In the genomic region with DNA sequence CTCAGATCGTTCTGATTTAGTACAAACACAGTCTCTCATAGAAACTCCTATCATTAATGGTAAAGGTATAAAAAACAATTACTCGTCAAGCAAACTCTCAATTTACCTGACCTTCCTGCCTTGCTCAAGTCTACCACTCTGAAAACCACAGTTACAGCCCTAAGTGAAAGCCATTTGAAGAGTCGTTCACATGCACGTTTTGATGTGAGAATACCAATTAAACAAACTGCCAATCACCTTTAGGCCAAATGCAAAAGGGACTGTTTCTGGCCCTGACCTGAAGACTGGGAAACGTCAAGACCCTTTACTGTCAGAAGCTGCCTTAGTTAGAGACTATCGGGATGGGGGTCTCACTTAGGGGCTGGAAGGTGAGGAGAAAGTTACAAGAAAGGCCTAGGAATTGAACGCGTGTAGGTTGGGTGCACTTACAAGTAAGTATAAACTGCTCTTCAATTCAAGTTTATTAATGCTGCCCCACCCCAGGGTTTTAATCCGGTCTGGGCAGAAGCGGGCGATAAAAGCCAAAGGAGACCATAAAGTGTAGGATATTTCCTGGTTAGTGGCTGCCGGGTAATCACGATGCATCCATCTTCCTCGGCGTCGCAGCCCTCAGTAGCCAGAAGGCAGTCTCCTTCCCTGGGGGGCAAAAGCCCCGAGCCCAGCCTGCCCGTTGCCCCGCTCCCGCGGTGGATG, we compare ENCODE assay signal across 8 cellular contexts. TPM values are rescaled to one million over a fixed set of nuclear protein-coding genes. Genes with fewer than 3 reads are reported as not detected.
A peak's percentile ranks its signal among the peaks of the same experiment; 100 is the strongest.
DNase-seq lines count a peak whose midpoint lies in the region; TF ChIP-seq lines count a peak whose summit lies in the region.

No MANE protein-coding gene starts in this region.

- H3K4me3 ChIP-seq in hepatocyte (peak overlapping the region; percentile 96), skeletal muscle tissue (ENCODE audit: low read length in 3 of 3) (peak overlapping the region; percentile 85 to 90 (median 89))

- H3K9ac ChIP-seq in skeletal muscle tissue (ENCODE audit: low read depth in 1 of 3, low read length in 3 of 3) = peak overlapping the region; percentile 93 to 99 (median 94)

- H3K27me3 ChIP-seq in hepatocyte (no peaks in the 10 kb centered on the region), skeletal muscle tissue (ENCODE audit: control insufficient read depth in 3 of 3, insufficient read depth in 3 of 3, low read length in 3 of 3) (no peaks in the 10 kb centered on the region)

- POLR2A ChIA-PET in GM10248 (lab: Yijun Ruan, JAX) = no interaction called here

- no peaks in the 10 kb centered on the region for H3K9me2 ChIP-seq in hepatocyte (replicated peaks; ENCODE audit: insufficient read depth)

- DNase-seq in NCI-H345 (lab: John Stamatoyannopoulos, UW) (peak; percentile 14), NCI-H345 treated with DMSO at 0.1 percent for 48 hours (lab: John Stamatoyannopoulos, UW; ENCODE audit: unreplicated experiment) (no peak), HT-29 (ENCODE audit: low spot score) (peak; percentile 81), hepatocyte (ENCODE audit: low spot score) (peak; percentile 61), OCI-M2 (lab: John Stamatoyannopoulos, UW; ENCODE audit: unreplicated experiment) (no peak), GM10248 (ENCODE audit: extremely low spot score) (no peak)
- peak; percentile 9 for DNase-seq in activated T-helper 9 cell treated with anti-CD3 and anti-CD28 coated beads, Interleukin-2, amount 50 U/mL, for 16 hours (ENCODE audit: low read depth)

- H4K20me1 ChIP-seq in hepatocyte (ENCODE audit: insufficient read depth, poor library complexity, severe bottlenecking) = peaks cover 52% of the 10 kb centered on the region

- H3K4me2 ChIP-seq in hepatocyte = peak overlapping the region; percentile 90

- peaks cover 58% of the 10 kb centered on the region for H3K79me2 ChIP-seq in hepatocyte

- CTCF ChIA-PET in GM10248 (lab: Yijun Ruan, JAX) = interaction anchor here (1.4 kb wide), 1 partner anchor 9 kb away, joined by 5 read pairs; no protein-coding TSS in a partner anchor

- 2% methylated on average over 21 of the region's 21 CpGs for WGBS in hepatocyte (ENCODE audit: low lambda C conversion rate, missing lambda C conversion rate)

- TF ChIP-seq CTCF in hepatocyte (IDR thresholded peaks at IDR 0.05; ENCODE audit: poor library complexity) (no peak), GM10248 (IDR thresholded peaks at IDR 0.05; ENCODE audit: control extremely low read depth, extremely low read depth, low read depth, missing control alignments) (no peak)

- H3K27ac ChIP-seq in hepatocyte (peak overlapping the region; percentile 100), skeletal muscle tissue (ENCODE audit: low read depth, low read length) (peak overlapping the region; percentile 94)

- H3K36me3 ChIP-seq in hepatocyte (replicated peaks; ENCODE audit: insufficient read depth, low read depth) = no peaks in the 10 kb centered on the region
- no peaks in the 10 kb centered on the region for H3K36me3 ChIP-seq in skeletal muscle tissue (ENCODE audit: control insufficient read depth in 3 of 3, insufficient read depth in 3 of 3, low read length in 3 of 3)

- H3K9me3 ChIP-seq in hepatocyte (ENCODE audit: low read depth) = no peaks in the 10 kb centered on the region
- no peaks in the 10 kb centered on the region for H3K9me3 ChIP-seq in skeletal muscle tissue (ENCODE audit: control insufficient read depth in 3 of 3, low read length in 3 of 3)

- peak overlapping the region; percentile 55 for H2AFZ ChIP-seq in hepatocyte

- H3K4me1 ChIP-seq in hepatocyte (ENCODE audit: insufficient read depth) (peaks cover 40% of the 10 kb centered on the region), skeletal muscle tissue (ENCODE audit: control insufficient read depth in 3 of 3, insufficient read depth in 3 of 3, low read length in 3 of 3) (peaks cover 25 to 28% (median 25%) of the 10 kb centered on the region in 3 donors)

RNA-seq across cellular contexts. Expression of a gene that starts 0.9 kb away (rescaled TPM):
- 42.3 and 52.0 TPM in 2 replicates for total RNA-seq in HT-29 (2014; rRNA removed; shearing (Covaris generic))
- 158 and 186 TPM in 2 replicates for total RNA-seq in hepatocyte
- 128 and 141 TPM in 2 replicates for polyA plus RNA-seq in hepatocyte
- 70.5 TPM for total RNA-seq in skeletal muscle tissue

Comparison
In these comparisons a context has a peak if more than half of its experiments do, and no peak if none do; other contexts are left out.
1. DNase-seq: peak in NCI-H345 (single experiment), HT-29 (single experiment), activated T-helper 9 cell treated with anti-CD3 and anti-CD28 coated beads, Interleukin-2, amount 50 U/mL, for 16 hours (single experiment) and hepatocyte (single experiment); none in NCI-H345 treated with DMSO at 0.1 percent for 48 hours (single experiment), OCI-M2 (single experiment) and GM10248 (single experiment).